9 cellular contexts compared by ENCODE assay signal in genomic region chr15:74988007-74988800, GRCh38. TPM values are rescaled to one million over a fixed set of nuclear protein-coding genes. Genes with fewer than 3 reads are reported as not detected.
A peak's percentile ranks its signal among the peaks of the same experiment; 100 is the strongest.
DNase-seq lines count a peak whose midpoint lies in the region; ATAC-seq, FAIRE-seq and TF ChIP-seq lines count a peak whose summit lies in the region.
"Had no signal": no experiment of that assay in that cellular context is flagged by ENCODE, and none has a peak within 500 bp of the region (broad histone marks: within the 10 kb centered on the region; RNA-seq: fewer than 3 reads in every experiment).

No MANE protein-coding gene starts in this region.

- POLR2A ChIA-PET in T-cell (lab: Charles Lee): interaction anchor here in 1 of 2 donors (0.6 kb wide), 1 partner anchor 1219 kb away, joined by 3 read pairs; no protein-coding TSS in a partner anchor
- POLR2A ChIA-PET in endothelial cell of umbilical vein (lab: Charles Lee): no interaction called here

- H3K4me3 ChIP-seq in Loucy (ENCODE audit: low read length, poor library complexity, severe bottlenecking) (no peak overlapping the region), endothelial cell of umbilical vein (replicated peaks in 1 of 3; ENCODE audit: insufficient read depth in 1 of 3, low read depth in 1 of 3, low read length in 3 of 3) (no peak overlapping the region), small intestine (ENCODE audit: low read depth in 1 of 2, low read length in 2 of 2) (no peak overlapping the region)
- H3K4me3 ChIP-seq: BLaER1 treated with 17β-estradiol and CSF1 and Interleukin-3, amounts not matched to agents 10 nM and 100 nM had no signal

- TF ChIP-seq CTCF in Loucy (conservative IDR thresholded peaks at IDR 0.05; ENCODE audit: low read length) (peak; percentile 78), endothelial cell of umbilical vein (IDR thresholded peaks at IDR 0.05; ENCODE audit: extremely low read depth in 1 of 2, insufficient read depth in 1 of 2, low read depth in 1 of 2, low read length in 2 of 2) (peak; percentile 51 to 70)

- H3K9ac ChIP-seq in Loucy (ENCODE audit: low read depth, low read length, poor library complexity, severe bottlenecking) (no peak overlapping the region), endothelial cell of umbilical vein (replicated peaks; ENCODE audit: extremely low read depth, insufficient read depth, low read length) (no peak overlapping the region)
- H3K9ac ChIP-seq: BLaER1 treated with 17β-estradiol and CSF1 and Interleukin-3, amounts not matched to agents 10 nM and 100 nM had no signal

- H3F3A ChIP-seq in Loucy (ENCODE audit: low read depth): no peaks in the 10 kb centered on the region

- TF ChIP-seq POLR2A in endothelial cell of umbilical vein (IDR thresholded peaks at IDR 0.05; ENCODE audit: low read depth, low read length): no peak

- H3K27me3 ChIP-seq in Loucy (ENCODE audit: insufficient read depth, low read length, poor library complexity, severe bottlenecking) (no peaks in the 10 kb centered on the region), endothelial cell of umbilical vein (ENCODE audit: control insufficient read depth in 2 of 2, insufficient read depth in 2 of 2, low read length in 2 of 2) (peaks cover 6% of the 10 kb centered on the region in 2 experiments), small intestine (ENCODE audit: control insufficient read depth in 2 of 2, insufficient read depth in 2 of 2, low read length in 2 of 2) (no peaks in the 10 kb centered on the region)
- H3K27me3 ChIP-seq: BLaER1 treated with 17β-estradiol and CSF1 and Interleukin-3, amounts not matched to agents 10 nM and 100 nM had no signal

- no peak overlapping the region for H3K4me2 ChIP-seq in Loucy (ENCODE audit: low read depth, low read length, poor library complexity, severe bottlenecking)
- H3K4me2 ChIP-seq in endothelial cell of umbilical vein (ENCODE audit: insufficient read depth, low read length): no peak overlapping the region
- H3K4me2 ChIP-seq: BLaER1 treated with 17β-estradiol and CSF1 and Interleukin-3, amounts not matched to agents 10 nM and 100 nM had no signal

- BruUV-seq in endothelial cell of umbilical vein (replicated peaks; lab: Mats Ljungman, UMichigan): no TSS peak

- H3K27ac ChIP-seq in endothelial cell of umbilical vein (ENCODE audit: insufficient read depth, low read depth, low read length) (no peak overlapping the region), small intestine (ENCODE audit: low read depth in 1 of 2, low read length in 1 of 2) (no peak overlapping the region)
- H3K27ac ChIP-seq: BLaER1 treated with 17β-estradiol and CSF1 and Interleukin-3, amounts not matched to agents 10 nM and 100 nM had no signal

- peaks cover 0 to 5% (median 5%) of the 10 kb centered on the region in 3 donors for H3K4me1 Mint-ChIP-seq in T-cell

- H3K4me1 ChIP-seq in Loucy (ENCODE audit: insufficient read depth, low read length, poor library complexity, severe bottlenecking): no peaks in the 10 kb centered on the region
- peaks cover 4% of the 10 kb centered on the region for H3K4me1 ChIP-seq in endothelial cell of umbilical vein (ENCODE audit: control insufficient read depth, extremely low read depth, insufficient read depth, low read length)
- H3K4me1 ChIP-seq in small intestine (ENCODE audit: control insufficient read depth in 2 of 2, insufficient read depth in 1 of 2, low read depth in 1 of 2, low read length in 1 of 2): no peaks in the 10 kb centered on the region

- peaks cover 15 to 16% of the 10 kb centered on the region in 2 donors for H3K27me3 Mint-ChIP-seq in T-cell

- H3K9me3 ChIP-seq in Loucy (ENCODE audit: insufficient read depth, low read depth, low read length) (no peaks in the 10 kb centered on the region), endothelial cell of umbilical vein (replicated peaks; ENCODE audit: control insufficient read depth, insufficient read depth, low read length) (no peaks in the 10 kb centered on the region), small intestine (ENCODE audit: control insufficient read depth, low read depth) (no peaks in the 10 kb centered on the region)
- H3K9me3 ChIP-seq: BLaER1 treated with 17β-estradiol and CSF1 and Interleukin-3, amounts not matched to agents 10 nM and 100 nM had no signal

- DNase-seq in NCI-H2227 (lab: John Stamatoyannopoulos, UW; ENCODE audit: unreplicated experiment): peak; percentile 50
- DNase-seq in NCI-H2227 treated with DMSO at 0.1 percent for 48 hours (lab: John Stamatoyannopoulos, UW): no peak
- DNase-seq in T-cell: peak in 15 of 34 experiments; percentile 3 to 33 (median 16)
- peak; percentile 53 for DNase-seq in endothelial cell of umbilical vein (ENCODE audit: low read depth, low spot score)
- DNase-seq in small intestine: peak; percentile 48
- no peak for DNase-seq in pons (ENCODE audit: low spot score)

- H2AFZ ChIP-seq in Loucy (ENCODE audit: low read length) (no peak overlapping the region), endothelial cell of umbilical vein (ENCODE audit: low read depth, low read length) (no peak overlapping the region)

- no peaks in the 10 kb centered on the region for H3K79me2 ChIP-seq in Loucy (ENCODE audit: insufficient read depth, low read length)
- H3K79me2 ChIP-seq in endothelial cell of umbilical vein (ENCODE audit: control insufficient read depth, insufficient read depth, low read length): no peaks in the 10 kb centered on the region

- FAIRE-seq in endothelial cell of umbilical vein (lab: Jason Lieb, UNC) (peak; percentile 86), small intestine (lab: Jason Lieb, UNC) (no peak)

- H3K9me1 ChIP-seq in endothelial cell of umbilical vein (replicated peaks; ENCODE audit: control insufficient read depth, extremely low read depth, insufficient read depth, low read length): no peaks in the 10 kb centered on the region

- CTCF ChIA-PET in T-cell (lab: Charles Lee): interaction anchor here (0.6 to 0.7 kb wide), 2 partner anchors 214 to 319 kb away, joined by 3 to 4 read pairs; partner anchors contain the start of gene C15orf39 (in 1 of the 2)
- CTCF ChIA-PET in endothelial cell of umbilical vein (lab: Charles Lee): interaction anchor here (0.5 to 1.8 kb wide), 24 partner anchors 10 to 517 kb away, joined by 3 to 19 read pairs (median 4); partner anchors contain the start of genes COX5A, FAM219B and RPP25

- intact Hi-C loops in endothelial cell of umbilical vein (cut with micrococcal nuclease): loop anchor here (1.0 kb wide), 3 partner anchors 27 to 217 kb away; partner anchors contain the start of gene RPP25

- H3K9me3 Mint-ChIP-seq in T-cell: no peaks in the 10 kb centered on the region

- 23 to 38% (median 29%) methylated on average over 4 of the region's 4 CpGs for WGBS in small intestine, 3 donors

- H3K36me3 ChIP-seq in Loucy (ENCODE audit: insufficient read depth, low read length) (no peaks in the 10 kb centered on the region), endothelial cell of umbilical vein (ENCODE audit: control insufficient read depth in 2 of 2, extremely low read depth in 1 of 2, insufficient read depth in 2 of 2, low read length in 2 of 2) (no peaks in the 10 kb centered on the region), small intestine (ENCODE audit: control insufficient read depth in 2 of 2, insufficient read depth in 2 of 2, low read length in 2 of 2) (no peaks in the 10 kb centered on the region)
- H3K36me3 ChIP-seq: BLaER1 treated with 17β-estradiol and CSF1 and Interleukin-3, amounts not matched to agents 10 nM and 100 nM had no signal

- H4K20me1 ChIP-seq in Loucy (ENCODE audit: insufficient read depth, low read length, poor library complexity, severe bottlenecking): no peaks in the 10 kb centered on the region
- no peaks in the 10 kb centered on the region for H4K20me1 ChIP-seq in endothelial cell of umbilical vein (replicated peaks; ENCODE audit: control insufficient read depth, extremely low read depth, insufficient read depth, low read length)
- H4K20me1 ChIP-seq: BLaER1 treated with 17β-estradiol and CSF1 and Interleukin-3, amounts not matched to agents 10 nM and 100 nM had no signal

- ATAC-seq in T-cell (replicated peaks in 1 of 4) (peak; percentile 63 to 74 (median 72)), GM21576 (IDR thresholded peaks at IDR 0.05; ENCODE audit: unreplicated experiment) (no peak)

- no peaks in the 10 kb centered on the region for H3K9me2 ChIP-seq in Loucy (replicated peaks; ENCODE audit: low read depth, low read length)

- H3K36me3 Mint-ChIP-seq in T-cell: no peaks in the 10 kb centered on the region

- dilution Hi-C loops in endothelial cell of umbilical vein (cut with MboI; ENCODE audit: extremely low pct_ligation_motif_present, low sequenced_read_pairs): no loop called here

- H3K4me3 Mint-ChIP-seq in T-cell: no peak overlapping the region

- H3K27ac Mint-ChIP-seq in T-cell: no peak overlapping the region

RNA-seq across cellular contexts. Expression of gene SCAMP5, which starts 7.2 kb away (rescaled TPM):
- total RNA-seq in T-cell: 1 to 10 TPM in 1 of 5 donors, under 1 TPM in 4; 0.26 to 8.2 (median 0.51) TPM
- 1.9 and 4.4 TPM in 2 replicates for total RNA-seq in endothelial cell of umbilical vein
- polyA plus RNA-seq in endothelial cell of umbilical vein: 5.9 and 6.2 TPM in 2 replicates
- polyA plus RNA-seq in endothelial cell of umbilical vein (2011; cell fraction: cytosol; rRNA removed): 3.3 and 3.4 TPM in 2 replicates
- 4.5 and 5.2 TPM in 2 replicates for polyA plus RNA-seq in endothelial cell of umbilical vein (2011; cell fraction: nucleus; rRNA removed)
- polyA plus RNA-seq in endothelial cell of umbilical vein (2012): 3.3 and 3.7 TPM in 2 replicates
- polyA minus RNA-seq in endothelial cell of umbilical vein: 3.2 and 5.8 TPM in 2 replicates
- polyA minus RNA-seq in endothelial cell of umbilical vein (2011; cell fraction: cytosol; rRNA and poly(A)+ RNA removed): 4.6 TPM
- polyA minus RNA-seq in endothelial cell of umbilical vein (2011; cell fraction: nucleus; rRNA and poly(A)+ RNA removed): 1.0 and 2.9 TPM in 2 replicates
- 10 to 100 TPM; 39.5 to 78.1 (median 74.0) TPM for polyA plus RNA-seq in small intestine

RNA-seq across cellular contexts. Expression of gene RPP25, which starts 31.6 kb away (rescaled TPM):
- total RNA-seq in T-cell (1 to 10 TPM in 3 of 5 donors, under 1 TPM in 2; 0.79 to 4.2 (median 2.8) TPM), endothelial cell of umbilical vein (13.7 and 13.8 TPM in 2 replicates)
- polyA plus RNA-seq in endothelial cell of umbilical vein (10.1 and 13.1 TPM in 2 replicates), small intestine (10 to 100 TPM; 14.1 to 22.2 (median 15.7) TPM)
- polyA plus RNA-seq in endothelial cell of umbilical vein (2011; cell fraction: cytosol; rRNA removed): 7.0 and 7.8 TPM in 2 replicates
- polyA plus RNA-seq in endothelial cell of umbilical vein (2011; cell fraction: nucleus; rRNA removed): 3.2 and 3.3 TPM in 2 replicates
- 10.1 and 12.0 TPM in 2 replicates for polyA plus RNA-seq in endothelial cell of umbilical vein (2012)
- 4.2 and 5.3 TPM in 2 replicates for polyA minus RNA-seq in endothelial cell of umbilical vein
- polyA minus RNA-seq in endothelial cell of umbilical vein (2011; cell fraction: cytosol; rRNA and poly(A)+ RNA removed): 30.5 TPM
- polyA minus RNA-seq in endothelial cell of umbilical vein (2011; cell fraction: nucleus; rRNA and poly(A)+ RNA removed): 2.4 and 2.7 TPM in 2 replicates

RNA-seq across cellular contexts. Expression of gene PPCDC, which starts 35.2 kb away (rescaled TPM):
- total RNA-seq in T-cell (10 to 100 TPM in 4 of 5 donors, 1 to 10 TPM in 1; 9.3 to 14.3 (median 11.8) TPM), endothelial cell of umbilical vein (14.5 and 16.8 TPM in 2 replicates)
- polyA plus RNA-seq in endothelial cell of umbilical vein (21.4 and 23.0 TPM in 2 replicates), small intestine (10 to 100 TPM; 15.9 to 29.4 (median 19.5) TPM)
- 16.5 and 19.6 TPM in 2 replicates for polyA plus RNA-seq in endothelial cell of umbilical vein (2011; cell fraction: cytosol; rRNA removed)
- polyA plus RNA-seq in endothelial cell of umbilical vein (2011; cell fraction: nucleus; rRNA removed): 24.6 and 25.8 TPM in 2 replicates
- 8.5 and 9.2 TPM in 2 replicates for polyA plus RNA-seq in endothelial cell of umbilical vein (2012)
- 10.1 and 13.0 TPM in 2 replicates for polyA minus RNA-seq in endothelial cell of umbilical vein
- 7.5 TPM for polyA minus RNA-seq in endothelial cell of umbilical vein (2011; cell fraction: cytosol; rRNA and poly(A)+ RNA removed)
- polyA minus RNA-seq in endothelial cell of umbilical vein (2011; cell fraction: nucleus; rRNA and poly(A)+ RNA removed): 20.7 and 24.6 TPM in 2 replicates

RNA-seq across cellular contexts. Expression of gene COX5A, which starts 50.3 kb away (rescaled TPM):
- total RNA-seq in T-cell: 10 to 100 TPM; 58.5 to 83.1 (median 76.7) TPM
- 220 and 232 TPM in 2 replicates for total RNA-seq in endothelial cell of umbilical vein
- 102 and 134 TPM in 2 replicates for polyA plus RNA-seq in endothelial cell of umbilical vein
- polyA plus RNA-seq in endothelial cell of umbilical vein (2011; cell fraction: cytosol; rRNA removed): 233 TPM in 2 replicates
- polyA plus RNA-seq in endothelial cell of umbilical vein (2011; cell fraction: nucleus; rRNA removed): 90.1 and 97.6 TPM in 2 replicates
- 289 and 323 TPM in 2 replicates for polyA plus RNA-seq in endothelial cell of umbilical vein (2012)
- polyA minus RNA-seq in endothelial cell of umbilical vein: 31.6 and 42.9 TPM in 2 replicates
- polyA minus RNA-seq in endothelial cell of umbilical vein (2011; cell fraction: cytosol; rRNA and poly(A)+ RNA removed): 293 TPM
- polyA minus RNA-seq in endothelial cell of umbilical vein (2011; cell fraction: nucleus; rRNA and poly(A)+ RNA removed): 10.9 and 20.1 TPM in 2 replicates
- 100 to 1,000 TPM; 743 to 931 (median 873) TPM for polyA plus RNA-seq in small intestine

Comparison
In these comparisons a context has a peak if more than half of its experiments do, and no peak if none do; other contexts are left out.
1. DNase-seq: peak in NCI-H2227 (single experiment), endothelial cell of umbilical vein (single experiment) and small intestine (single experiment); none in NCI-H2227 treated with DMSO at 0.1 percent for 48 hours (single experiment) and pons (single experiment).